8 cellular contexts compared by ENCODE assay signal in the genomic region with DNA sequence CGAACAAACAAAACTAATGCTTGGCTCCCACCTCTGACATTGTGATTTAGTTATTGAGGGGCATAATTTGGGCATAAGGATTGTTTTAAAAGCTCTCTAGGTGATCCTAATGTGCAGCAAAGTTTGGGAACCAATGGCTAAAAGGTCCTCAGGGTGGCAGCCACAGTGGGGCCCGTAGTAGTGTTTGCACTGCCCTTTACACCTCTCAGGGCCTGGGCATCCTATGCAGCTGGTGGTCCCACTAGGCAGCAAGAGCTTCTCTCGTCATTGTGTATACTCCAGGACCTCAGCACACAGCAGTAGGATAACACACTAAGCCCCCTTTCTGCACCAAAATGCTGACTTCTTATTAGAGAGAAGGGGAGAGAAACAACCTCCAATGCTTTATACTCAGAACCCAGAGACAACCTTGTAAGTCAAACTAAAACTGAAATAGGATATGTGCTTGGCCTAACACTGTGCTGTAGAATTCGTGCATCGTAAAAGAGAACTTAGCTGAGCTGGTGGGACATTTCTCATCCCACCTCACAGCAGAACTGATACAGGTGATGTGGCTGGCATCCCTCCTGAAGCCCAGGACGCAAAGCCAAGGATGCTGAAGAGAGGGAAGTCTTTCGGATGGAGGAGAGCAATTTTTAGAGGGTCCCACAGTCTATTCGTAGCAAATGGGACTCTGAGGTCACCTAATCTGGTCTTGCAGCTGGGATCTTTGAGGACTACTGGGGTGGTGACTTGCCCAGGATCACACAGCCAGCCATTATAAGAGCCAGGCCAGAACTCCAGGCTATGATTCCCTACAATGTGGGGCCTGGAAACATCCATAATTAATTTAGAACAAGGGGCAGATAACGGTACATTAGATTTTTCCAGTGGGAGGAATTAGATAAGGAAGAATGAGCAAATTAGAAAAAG. TPM values are rescaled to one million over a fixed set of nuclear protein-coding genes. Genes with fewer than 3 reads are reported as not detected.
DNase-seq lines count a peak whose midpoint lies in the region; ATAC-seq, FAIRE-seq and TF ChIP-seq lines count a peak whose summit lies in the region.

No MANE protein-coding gene starts in this region.

- peaks cover 0 to 2% of the 10 kb centered on the region in 2 experiments for H3K36me3 ChIP-seq in SK-N-SH (replicated peaks in 1 of 2; ENCODE audit: control insufficient read depth in 1 of 2, insufficient read depth in 2 of 2, low read length in 1 of 2)

- peaks cover 14% of the 10 kb centered on the region; the same call in 1 of the 2 replicates for H3K79me2 ChIP-seq in SK-N-SH (ENCODE audit: insufficient read depth)

- H3K9me2 ChIP-seq in SK-N-SH = no peaks in the 10 kb centered on the region

- WGBS in SK-N-SH (ENCODE audit: low lambda C conversion rate) = 71% methylated on average over 9 of the region's 9 CpGs

- H3K4me2 ChIP-seq in SK-N-SH = peak overlapping the region; percentile 87

- DNase-seq in AG04450 (ENCODE audit: low read depth, low spot score) = no peak
- peak; percentile 68 for DNase-seq in SK-N-SH
- DNase-seq in fibroblast of pulmonary artery (ENCODE audit: low read depth) = no peak
- no peak for DNase-seq in frontal cortex (ENCODE audit: low spot score in 2 of 2)
- DNase-seq in NCI-H345 treated with DMSO at 0.1 percent for 48 hours (lab: John Stamatoyannopoulos, UW; ENCODE audit: unreplicated experiment) = no peak
- no peak for DNase-seq in H4 (ENCODE audit: low spot score)

- no peak for TF ChIP-seq CTCF in AG04450 (IDR thresholded peaks at IDR 0.05; ENCODE audit: low read depth, low read length)
- no peak for TF ChIP-seq CTCF in SK-N-SH (IDR thresholded peaks at IDR 0.05)
- no peak for TF ChIP-seq CTCF in fibroblast of pulmonary artery (IDR thresholded peaks at IDR 0.05; ENCODE audit: low read length, missing control alignments)

- no peaks in the 10 kb centered on the region for H3K27me3 ChIP-seq in AG04450 (ENCODE audit: control insufficient read depth, insufficient read depth, low read length)
- no peaks in the 10 kb centered on the region for H3K27me3 ChIP-seq in SK-N-SH (ENCODE audit: insufficient read depth)

- POLR2A ChIA-PET in AG04450 (lab: Yijun Ruan, JAX) (interaction anchor here (1.3 to 2.0 kb wide), 3 partner anchors 11 to 61 kb away, joined by 3 to 12 read pairs (median 6); no protein-coding TSS in a partner anchor), SK-N-SH (lab: Yijun Ruan, JAX) (interaction anchor here (2.0 kb wide), 1 partner anchor 90 kb away, joined by 4 read pairs; a partner anchor contains a TSS)

- peak; percentile 18 for ATAC-seq in GM21576 (IDR thresholded peaks at IDR 0.05; ENCODE audit: unreplicated experiment)

- FAIRE-seq in frontal cortex (lab: Jason Lieb, UNC) = no peak

- peak overlapping the region; percentile 59 for H3K27ac ChIP-seq in AG04450 (ENCODE audit: low read depth, low read length)
- H3K27ac ChIP-seq in SK-N-SH (ENCODE audit: low read depth in 2 of 2, low read length in 1 of 2) = peak overlapping the region; percentile 74 to 85
- H3K27ac ChIP-seq in skin epidermis = peak overlapping the region in 20 of 21 experiments; percentile 71 to 95 (median 86)

- CTCF ChIA-PET in AG04450 (lab: Charles Lee) = interaction anchor here (0.7 to 1.4 kb wide), 4 partner anchors 25 to 524 kb away, joined by 3 to 7 read pairs (median 3); no protein-coding TSS in a partner anchor
- CTCF ChIA-PET in SK-N-SH (lab: Yijun Ruan, JAX) = interaction anchor here (0.6 to 4.5 kb wide), 6 partner anchors 26 to 352 kb away, joined by 3 to 28 read pairs (median 8); a partner anchor contains a TSS

- H3K9ac ChIP-seq in SK-N-SH = peak overlapping the region; percentile 71

- H2AFZ ChIP-seq in SK-N-SH (ENCODE audit: low read depth) = peak overlapping the region; percentile 100

- H3K4me1 ChIP-seq in SK-N-SH (ENCODE audit: control insufficient read depth in 1 of 2, insufficient read depth in 2 of 2, low read depth in 1 of 2, low read length in 1 of 2) = peaks cover 9 to 22% of the 10 kb centered on the region in 2 experiments

- TF ChIP-seq RAD21 in SK-N-SH (IDR thresholded peaks at IDR 0.05; ENCODE audit: low read length) = no peak

- H4K20me1 ChIP-seq in SK-N-SH (ENCODE audit: insufficient read depth) = no peaks in the 10 kb centered on the region

- H3K4me3 ChIP-seq in AG04450 (ENCODE audit: low read depth, low read length) (peak overlapping the region; percentile 94), SK-N-SH (ENCODE audit: low read depth in 2 of 2, low read length in 1 of 2) (peak overlapping the region; percentile 72 to 90), fibroblast of pulmonary artery (replicated peaks; ENCODE audit: low read depth, low read length) (peak overlapping the region; percentile 97), skin epidermis (peak overlapping the region; percentile 58 to 78 (median 65))

- H3F3A ChIP-seq in SK-N-SH (replicated peaks; ENCODE audit: insufficient read depth) = peaks cover 18% of the 10 kb centered on the region

- no peaks in the 10 kb centered on the region for H3K9me3 ChIP-seq in AG04450 (ENCODE audit: control insufficient read depth, insufficient read depth, low read length)
- no peaks in the 10 kb centered on the region for H3K9me3 ChIP-seq in SK-N-SH

- TF ChIP-seq EP300 in SK-N-SH (IDR thresholded peaks at IDR 0.05; ENCODE audit: borderline replicate concordance in 1 of 2, low read depth in 1 of 2, low read length in 1 of 2) = peak in 1 of 2 experiments; percentile 76; a peak in 1 of 4 replicates

TF ChIP-seq in SK-N-SH, 30 proteins besides CTCF, POLR2A, EP300 and RAD21:
- TF ChIP-seq MXI1 (IDR thresholded peaks at IDR 0.05; ENCODE audit: low read depth, low read length) (0 out of 2 replicates have a peak, but pooled peaks have one; percentile 16), GATA2 (CRISPR knock-in tag; IDR thresholded peaks at IDR 0.05) (peak; percentile 85), POLR2AphosphoS5 (IDR thresholded peaks at IDR 0.05; ENCODE audit: low read depth, low read length) (no peak), RCOR1 (IDR thresholded peaks at IDR 0.05; ENCODE audit: low read length) (peak; percentile 92; the same call in 1 of the 2 replicates), SIN3A (IDR thresholded peaks at IDR 0.05; ENCODE audit: borderline replicate concordance, low read depth, low read length) (no peak), FOXJ3 (CRISPR knock-in tag; IDR thresholded peaks at IDR 0.05) (no peak), RXRA (IDR thresholded peaks at IDR 0.05; ENCODE audit: borderline replicate concordance, low read depth) (no peak), CHD2 (IDR thresholded peaks at IDR 0.05; ENCODE audit: low read length, partially characterized antibody) (peak; percentile 35)

RNA-seq across cellular contexts. Expression of a gene that starts 1.2 kb away (rescaled TPM):
- 233 and 306 TPM in 2 replicates for polyA plus RNA-seq in AG04450 (2011; rRNA removed)
- polyA minus RNA-seq in AG04450 (2011; rRNA and poly(A)+ RNA removed) = 94.4 and 134 TPM in 2 replicates
- polyA plus RNA-seq in SK-N-SH (2012; rRNA removed) = 40.0 and 50.9 TPM in 2 replicates
- 49.0 and 49.6 TPM in 2 replicates for polyA plus RNA-seq in SK-N-SH (2012; cell fraction: cytosol; rRNA removed)
- 14.3 and 23.7 TPM in 2 replicates for polyA plus RNA-seq in SK-N-SH (2012; cell fraction: nucleus; rRNA removed)
- total RNA-seq in frontal cortex = 9.8 TPM
- total RNA-seq in H4 (2014; rRNA removed; shearing (Covaris generic)) = 27.0 and 62.0 TPM in 2 replicates
